In genomic region chr16:67425046-67425445, GRCh38 we compare ENCODE assay signal across 28 cellular contexts. TPM values are rescaled to one million over a fixed set of nuclear protein-coding genes. Genes with fewer than 3 reads are reported as not detected.
DNase-seq lines count a peak whose midpoint lies in the region; ATAC-seq, FAIRE-seq and TF ChIP-seq lines count a peak whose summit lies in the region.
"Had no signal": no experiment of that assay in that cellular context is flagged by ENCODE, and none has a peak within 500 bp of the region (broad histone marks: within the 10 kb centered on the region; RNA-seq: fewer than 3 reads in every experiment).

No MANE protein-coding gene starts in this region.

- H3K4me3 Mint-ChIP-seq in endodermal cell (peak overlapping the region; percentile 23), memory B cell (no peak overlapping the region)
- H3K4me3 Mint-ChIP-seq: activated CD4-positive, alpha-beta T cell treated with anti-CD3 and anti-CD28 coated beads for 36 hours; activated CD8-positive, alpha-beta memory T cell treated with anti-CD3 and anti-CD28 coated beads, Interleukin-2, amount 10 ng/mL, durations not matched to agents 7 days and 5 days; activated naive CD8-positive, alpha-beta T cell treated with anti-CD3 and anti-CD28 coated beads for 36 hours; CD4-positive, alpha-beta memory T cell had no signal

- H3K4me1 ChIP-seq in endodermal cell (ENCODE audit: control insufficient read depth, insufficient read depth, low read length), result peaks cover 18% of the 10 kb centered on the region
- H3K4me1 ChIP-seq: foreskin keratinocyte had no signal

- DNase-seq in BJ (ENCODE audit: low read depth), result no peak
- peak; percentile 12 to 58 for DNase-seq in NCI-H526 (lab: John Stamatoyannopoulos, UW)
- DNase-seq in endodermal cell, result no peak
- no peak for DNase-seq in memory B cell (ENCODE audit: low spot score in 2 of 2)
- no peak for DNase-seq in OCI-M2 (lab: John Stamatoyannopoulos, UW; ENCODE audit: unreplicated experiment)
- DNase-seq in GM12892 (ENCODE audit: insufficient read length), result no peak
- DNase-seq in amygdala (lab: John Stamatoyannopoulos, UW), result no peak
- DNase-seq in coronary artery (ENCODE audit: low spot score), result no peak
- DNase-seq: ACHN; activated CD4-positive, alpha-beta T cell treated with anti-CD3 and anti-CD28 coated beads for 36 hours; activated CD8-positive, alpha-beta memory T cell treated with anti-CD3 and anti-CD28 coated beads, Interleukin-2, amount 10 ng/mL, durations not matched to agents 7 days and 5 days; activated naive CD8-positive, alpha-beta T cell treated with anti-CD3 and anti-CD28 coated beads for 36 hours; brain microvascular endothelial cell; CD4-positive, alpha-beta memory T cell; foreskin keratinocyte; hippocampal formation; naive B cell; NCI-H1092 treated with DMSO at 0.1 percent for 48 hours; NCI-H2029; sigmoid colon had no signal

- H3K36me3 Mint-ChIP-seq in endodermal cell (ENCODE audit: low read depth) (no peaks in the 10 kb centered on the region), memory B cell (no peaks in the 10 kb centered on the region)
- H3K36me3 Mint-ChIP-seq: activated CD8-positive, alpha-beta memory T cell treated with anti-CD3 and anti-CD28 coated beads, Interleukin-2, amount 10 ng/mL, durations not matched to agents 7 days and 5 days; activated naive CD8-positive, alpha-beta T cell treated with anti-CD3 and anti-CD28 coated beads for 36 hours; CD4-positive, alpha-beta memory T cell; naive B cell had no signal

- FAIRE-seq in GM12892 (lab: Jason Lieb, UNC), result no peak
- FAIRE-seq: colon, endometrium, TTC549 had no signal

- H3K27ac ChIP-seq in endodermal cell (ENCODE audit: low read depth, low read length), result no peak overlapping the region
- no peak overlapping the region for H3K27ac ChIP-seq in coronary artery
- H3K27ac ChIP-seq: brain microvascular endothelial cell, foreskin keratinocyte, sigmoid colon had no signal

- CTCF ChIA-PET in BJ (lab: Yijun Ruan, JAX), result interaction anchor here (1.4 to 10.5 kb wide), 6 partner anchors 10 to 164 kb away, joined by 3 to 276 read pairs (median 37); partner anchors contain the start of genes ATP6V0D1 and ZDHHC1

- no peaks in the 10 kb centered on the region for H3K9me3 ChIP-seq in endodermal cell (ENCODE audit: control insufficient read depth, low read length)
- H3K9me3 ChIP-seq: sigmoid colon had no signal

- H3K4me3 ChIP-seq in BJ (ENCODE audit: low read depth, low read length) (no peak overlapping the region), endodermal cell (ENCODE audit: low read length) (no peak overlapping the region), coronary artery (no peak overlapping the region)
- H3K4me3 ChIP-seq: sigmoid colon had no signal

- H3K27me3 Mint-ChIP-seq in endodermal cell (ENCODE audit: insufficient read depth) (peaks cover 18% of the 10 kb centered on the region), memory B cell (peaks cover 25% of the 10 kb centered on the region)

- no peak for TF ChIP-seq POLR2A in GM12892 (IDR thresholded peaks at IDR 0.05; ENCODE audit: low read depth, low read length)

- H3K9me3 Mint-ChIP-seq in endodermal cell (no peaks in the 10 kb centered on the region), memory B cell (no peaks in the 10 kb centered on the region)
- H3K9me3 Mint-ChIP-seq: activated naive CD8-positive, alpha-beta T cell treated with anti-CD3 and anti-CD28 coated beads for 36 hours; naive B cell had no signal

- TF ChIP-seq CTCF in BJ (IDR thresholded peaks at IDR 0.05; ENCODE audit: insufficient read depth, low read depth, low read length) (0 out of 2 replicates have a peak, but pooled peaks have one; percentile 8), endodermal cell (conservative IDR thresholded peaks at IDR 0.05) (no peak), coronary artery (IDR thresholded peaks at IDR 0.05) (no peak)

- H3K4me1 Mint-ChIP-seq in endodermal cell (peaks cover 34% of the 10 kb centered on the region), memory B cell (peaks cover 2% of the 10 kb centered on the region)
- H3K4me1 Mint-ChIP-seq: activated CD4-positive, alpha-beta T cell treated with anti-CD3 and anti-CD28 coated beads for 36 hours; activated CD8-positive, alpha-beta memory T cell treated with anti-CD3 and anti-CD28 coated beads, Interleukin-2, amount 10 ng/mL, durations not matched to agents 7 days and 5 days; activated naive CD8-positive, alpha-beta T cell treated with anti-CD3 and anti-CD28 coated beads for 36 hours had no signal

- peak; percentile 54 for ATAC-seq in memory B cell (ENCODE audit: low read depth)
- ATAC-seq: activated CD4-positive, alpha-beta T cell treated with anti-CD3 and anti-CD28 coated beads for 36 hours; activated CD8-positive, alpha-beta memory T cell treated with anti-CD3 and anti-CD28 coated beads, Interleukin-2, amount 10 ng/mL, durations not matched to agents 7 days and 5 days; foreskin keratinocyte had no signal

- H3K36me3 ChIP-seq in BJ (ENCODE audit: control insufficient read depth, insufficient read depth, low read length) (no peaks in the 10 kb centered on the region), endodermal cell (ENCODE audit: control insufficient read depth, insufficient read depth, low read length) (no peaks in the 10 kb centered on the region)
- H3K36me3 ChIP-seq: brain microvascular endothelial cell, sigmoid colon had no signal

- POLR2A ChIA-PET in BJ (lab: Charles Lee), result no interaction called here

- no peak overlapping the region for H3K9ac ChIP-seq in endodermal cell (ENCODE audit: extremely low read depth, low read length, poor library complexity, severe bottlenecking)

- 23 to 39% methylated on average over 4 to 5 of the region's 6 CpGs for WGBS in endodermal cell (ENCODE audit: insufficient coverage in 1 of 2, insufficient read length in 1 of 2), 2 experiments

- H3K27me3 ChIP-seq in BJ (ENCODE audit: control insufficient read depth, insufficient read depth, low read length) (peaks cover 30% of the 10 kb centered on the region), endodermal cell (ENCODE audit: control insufficient read depth, insufficient read depth, low read length, poor library complexity, severe bottlenecking) (peaks cover 18% of the 10 kb centered on the region)

- H3K27ac Mint-ChIP-seq in endodermal cell (peak overlapping the region; percentile 66), memory B cell (no peak overlapping the region)
- H3K27ac Mint-ChIP-seq: activated CD4-positive, alpha-beta T cell treated with anti-CD3 and anti-CD28 coated beads for 36 hours; activated CD8-positive, alpha-beta memory T cell treated with anti-CD3 and anti-CD28 coated beads, Interleukin-2, amount 10 ng/mL, durations not matched to agents 7 days and 5 days; activated naive CD8-positive, alpha-beta T cell treated with anti-CD3 and anti-CD28 coated beads for 36 hours; CD4-positive, alpha-beta memory T cell; naive B cell had no signal

RNA-seq across cellular contexts. Expression of gene HSD11B2, which starts 5.9 kb away (rescaled TPM):
- polyA plus RNA-seq in BJ (2011; rRNA removed), result 0.07 TPM in 1 of 2 replicates, not detected in the other
- not detected in 2 replicates for polyA minus RNA-seq in BJ (2011; rRNA and poly(A)+ RNA removed)
- total RNA-seq in endodermal cell, result 10 to 100 TPM; 10.4 to 14.7 TPM
- 11.9 TPM for polyA plus RNA-seq in endodermal cell (2013, experiment 1 of 2)
- 8.4 TPM for polyA plus RNA-seq in endodermal cell (2013, experiment 2 of 2)
- 0.45 TPM for polyA plus RNA-seq in GM12892 (2012; ENCODE audit: missing spikeins)
- total RNA-seq: CD4-positive, alpha-beta memory T cell; temporal lobe had no signal

RNA-seq across cellular contexts. Expression of gene ZDHHC1, which starts 8.8 kb away (rescaled TPM):
- polyA plus RNA-seq in BJ (2011; rRNA removed), result 3.5 and 7.4 TPM in 2 replicates
- polyA minus RNA-seq in BJ (2011; rRNA and poly(A)+ RNA removed), result 7.6 TPM in 2 replicates
- 10 to 100 TPM in 1 of 2 donors, 1 to 10 TPM in 1; 8.4 to 10.6 TPM for total RNA-seq in endodermal cell
- polyA plus RNA-seq in endodermal cell (2013, experiment 1 of 2), result 7.8 TPM
- polyA plus RNA-seq in endodermal cell (2013, experiment 2 of 2), result 6.0 TPM
- 0.40 TPM for polyA plus RNA-seq in GM12892 (2012; ENCODE audit: missing spikeins)
- total RNA-seq: CD4-positive, alpha-beta memory T cell had no signal
- polyA plus RNA-seq: CD4-positive, alpha-beta memory T cell had no signal

RNA-seq across cellular contexts. Expression of gene TPPP3, which starts 31.7 kb away (rescaled TPM):
- polyA plus RNA-seq in BJ (2011; rRNA removed), result 0.26 and 0.64 TPM in 2 replicates
- polyA minus RNA-seq in BJ (2011; rRNA and poly(A)+ RNA removed), result 0.24 TPM in 1 of 2 replicates, not detected in the other
- total RNA-seq in endodermal cell, result under 1 TPM; 0.64 to 0.73 TPM
- 29.7 TPM for polyA plus RNA-seq in endodermal cell (2013, experiment 1 of 2)
- 19.5 TPM for polyA plus RNA-seq in endodermal cell (2013, experiment 2 of 2)
- polyA plus RNA-seq in GM12892 (2012; ENCODE audit: missing spikeins), result not detected
- total RNA-seq: activated CD4-positive, alpha-beta T cell treated with anti-CD3 and anti-CD28 coated beads for 36 hours; activated CD8-positive, alpha-beta memory T cell treated with anti-CD3 and anti-CD28 coated beads, Interleukin-2, amount 10 ng/mL, durations not matched to agents 7 days and 5 days; activated naive CD8-positive, alpha-beta T cell treated with anti-CD3 and anti-CD28 coated beads for 36 hours; CD4-positive, alpha-beta memory T cell; H4 had no signal
- polyA plus RNA-seq: CD4-positive, alpha-beta memory T cell had no signal

RNA-seq across cellular contexts. Expression of gene ATP6V0D1, which starts 55.9 kb away (rescaled TPM):
- 111 and 155 TPM in 2 replicates for polyA plus RNA-seq in BJ (2011; rRNA removed)
- 138 and 208 TPM in 2 replicates for polyA minus RNA-seq in BJ (2011; rRNA and poly(A)+ RNA removed)
- total RNA-seq in endodermal cell, result 10 to 100 TPM; 56.0 to 58.3 TPM
- polyA plus RNA-seq in endodermal cell (2013, experiment 1 of 2), result 55.7 TPM
- 51.4 TPM for polyA plus RNA-seq in endodermal cell (2013, experiment 2 of 2)
- polyA plus RNA-seq in GM12892 (2012; ENCODE audit: missing spikeins), result 35.2 TPM

RNA-seq across cellular contexts. Expression of gene AGRP, which starts 58.3 kb away (rescaled TPM):
- polyA plus RNA-seq in BJ (2011; rRNA removed), result not detected in 2 replicates
- polyA minus RNA-seq in BJ (2011; rRNA and poly(A)+ RNA removed), result not detected in 2 replicates
- total RNA-seq in endodermal cell, result not detected
- not detected for polyA plus RNA-seq in endodermal cell (2013, experiment 1 of 2)
- not detected for polyA plus RNA-seq in endodermal cell (2013, experiment 2 of 2)
- 0.40 TPM for polyA plus RNA-seq in GM12892 (2012; ENCODE audit: missing spikeins)
- total RNA-seq: activated CD4-positive, alpha-beta T cell treated with anti-CD3 and anti-CD28 coated beads for 36 hours; activated CD8-positive, alpha-beta memory T cell treated with anti-CD3 and anti-CD28 coated beads, Interleukin-2, amount 10 ng/mL, durations not matched to agents 7 days and 5 days; CD4-positive, alpha-beta memory T cell; foreskin keratinocyte; H4; HT-29; LHCN-M2; NCI-H460; sigmoid colon; temporal lobe had no signal
- polyA plus RNA-seq: CD4-positive, alpha-beta memory T cell; foreskin keratinocyte; sigmoid colon had no signal

Comparison
In these comparisons a context has a peak if more than half of its experiments do, and no peak if none do; other contexts are left out.
1. DNase-seq: peak in NCI-H526 (2 of 2); none in BJ (single experiment), endodermal cell (single experiment), memory B cell (0 of 2), OCI-M2 (single experiment), GM12892 (single experiment), amygdala (0 of 56) and coronary artery (single experiment).